Comparison of ENCODE assay signal across 2 cellular contexts in genomic region chr18:13605477-13605876, GRCh38.
TF ChIP-seq lines count a peak whose summit lies in the region.

No MANE protein-coding gene starts in this region.

TF ChIP-seq in GM12891, 5 proteins besides CTCF, POLR2A, EP300 and RAD21 (continued from another document):
- no peak for TF ChIP-seq TAF1 (IDR thresholded peaks at IDR 0.05; ENCODE audit: low read depth, low read length)
- no peak for TF ChIP-seq POU2F2 (IDR thresholded peaks at IDR 0.05; ENCODE audit: low read depth, low read length)

TF ChIP-seq in H1, 55 proteins besides CTCF, POLR2A, EP300 and RAD21 (continued from another document):
- no peak for TF ChIP-seq RNF2 (IDR thresholded peaks at IDR 0.05; ENCODE audit: borderline replicate concordance, low read depth, low read length, missing control alignments, poor library complexity, severe bottlenecking)
- no peak for TF ChIP-seq PHF8 (conservative IDR thresholded peaks at IDR 0.05; ENCODE audit: low read depth, low read length)
- TF ChIP-seq SIX5 (IDR thresholded peaks at IDR 0.05; ENCODE audit: low read depth, low read length) = no peak
- TF ChIP-seq KDM5A (IDR thresholded peaks at IDR 0.05; ENCODE audit: low read length) = no peak
- no peak for TF ChIP-seq BCL11A (IDR thresholded peaks at IDR 0.05; ENCODE audit: low read depth in 2 of 2, low read length in 2 of 2)
- no peak for TF ChIP-seq SP4 (IDR thresholded peaks at IDR 0.05; ENCODE audit: low read length)
- TF ChIP-seq SRF (IDR thresholded peaks at IDR 0.05; ENCODE audit: low read depth, low read length) = no peak
- TF ChIP-seq POU5F1 (IDR thresholded peaks at IDR 0.05; ENCODE audit: low read depth, low read length) = no peak
- no peak for TF ChIP-seq GTF2F1 (IDR thresholded peaks at IDR 0.05; ENCODE audit: borderline replicate concordance, low read depth, low read length)
- TF ChIP-seq CEBPB (IDR thresholded peaks at IDR 0.05; ENCODE audit: low read depth, low read length) = no peak
- no peak for TF ChIP-seq SIRT6 (IDR thresholded peaks at IDR 0.05; ENCODE audit: low read length)
- TF ChIP-seq ATF3 (IDR thresholded peaks at IDR 0.05; ENCODE audit: insufficient read depth, low read depth, low read length) = no peak
- TF ChIP-seq CBX8 (IDR thresholded peaks at IDR 0.05; ENCODE audit: borderline replicate concordance, low read depth, low read length) = no peak
- TF ChIP-seq FOSL1 (IDR thresholded peaks at IDR 0.05; ENCODE audit: insufficient read depth, low read depth, low read length) = no peak
- no peak for TF ChIP-seq CBX5 (IDR thresholded peaks at IDR 0.05; ENCODE audit: low read depth, low read length)
